ENCODE assay signal across 8 cellular contexts in genomic region chrX:9466115-9466495, GRCh38. TPM values are rescaled to one million over a fixed set of nuclear protein-coding genes. Genes with fewer than 3 reads are reported as not detected.
A peak's percentile ranks its signal among the peaks of the same experiment; 100 is the strongest.
DNase-seq lines count a peak whose midpoint lies in the region; ATAC-seq and TF ChIP-seq lines count a peak whose summit lies in the region.

No MANE protein-coding gene starts in this region.

- peak overlapping the region; percentile 76 for H3K4me3 ChIP-seq in AG09309 (ENCODE audit: control insufficient read depth, low read depth, low read length)
- peak overlapping the region; percentile 87 for H3K4me3 ChIP-seq in SJCRH30

- H3K27ac Mint-ChIP-seq in memory B cell, result peak overlapping the region; percentile 14

- H3K27ac ChIP-seq in SJCRH30, result peak overlapping the region; percentile 40; the same call in 1 of the 2 replicates

- H3K4me3 Mint-ChIP-seq in memory B cell, result peak overlapping the region; percentile 75

- peaks cover 20% of the 10 kb centered on the region for H3K4me1 Mint-ChIP-seq in memory B cell

- DNase-seq in AG09309 (ENCODE audit: low read depth) (no peak), SJCRH30 (peak; percentile 59 to 71), ecto neural progenitor cell (ENCODE audit: low spot score) (peak; percentile 55), memory B cell (ENCODE audit: low spot score in 2 of 2) (no peak), superior temporal gyrus (ENCODE audit: extremely low spot score) (peak; percentile 11)

- no peaks in the 10 kb centered on the region for H3K27me3 Mint-ChIP-seq in memory B cell

- H3K27me3 ChIP-seq in SJCRH30, result no peaks in the 10 kb centered on the region

- peaks cover 7% of the 10 kb centered on the region for H3K36me3 Mint-ChIP-seq in memory B cell

- TF ChIP-seq CTCF in AG09309 (IDR thresholded peaks at IDR 0.05; ENCODE audit: control insufficient read depth, insufficient read depth, low read depth, low read length, missing control alignments), result no peak

- H3K36me3 ChIP-seq in SJCRH30, result peaks cover 9% of the 10 kb centered on the region; the same call in 1 of the 2 replicates

- ATAC-seq in GM19395 (IDR thresholded peaks at IDR 0.05; ENCODE audit: unreplicated experiment) (peak; percentile 3), memory B cell (ENCODE audit: low read depth) (no peak), GM19324 (IDR thresholded peaks at IDR 0.05; ENCODE audit: low FRiP score, unreplicated experiment) (no peak), HG02973 (IDR thresholded peaks at IDR 0.05; ENCODE audit: unreplicated experiment) (no peak)

- H3K9me3 Mint-ChIP-seq in memory B cell, result no peaks in the 10 kb centered on the region

- peaks cover 16% of the 10 kb centered on the region for H3K4me1 ChIP-seq in SJCRH30

- no peaks in the 10 kb centered on the region for H3K9me3 ChIP-seq in SJCRH30 (replicated peaks)

RNA-seq across cellular contexts. Expression of gene TBL1X, which starts 1.2 kb away (rescaled TPM):
- 26.1 and 26.3 TPM in 2 replicates for total RNA-seq in SJCRH30 (2014; rRNA removed; shearing (Covaris generic))

Comparison
In these comparisons a context has a peak if more than half of its experiments do, and no peak if none do; other contexts are left out.
1. DNase-seq: peak in SJCRH30 (2 of 2), ecto neural progenitor cell (single experiment) and superior temporal gyrus (single experiment); none in AG09309 (single experiment) and memory B cell (0 of 2).